In the genomic region with DNA sequence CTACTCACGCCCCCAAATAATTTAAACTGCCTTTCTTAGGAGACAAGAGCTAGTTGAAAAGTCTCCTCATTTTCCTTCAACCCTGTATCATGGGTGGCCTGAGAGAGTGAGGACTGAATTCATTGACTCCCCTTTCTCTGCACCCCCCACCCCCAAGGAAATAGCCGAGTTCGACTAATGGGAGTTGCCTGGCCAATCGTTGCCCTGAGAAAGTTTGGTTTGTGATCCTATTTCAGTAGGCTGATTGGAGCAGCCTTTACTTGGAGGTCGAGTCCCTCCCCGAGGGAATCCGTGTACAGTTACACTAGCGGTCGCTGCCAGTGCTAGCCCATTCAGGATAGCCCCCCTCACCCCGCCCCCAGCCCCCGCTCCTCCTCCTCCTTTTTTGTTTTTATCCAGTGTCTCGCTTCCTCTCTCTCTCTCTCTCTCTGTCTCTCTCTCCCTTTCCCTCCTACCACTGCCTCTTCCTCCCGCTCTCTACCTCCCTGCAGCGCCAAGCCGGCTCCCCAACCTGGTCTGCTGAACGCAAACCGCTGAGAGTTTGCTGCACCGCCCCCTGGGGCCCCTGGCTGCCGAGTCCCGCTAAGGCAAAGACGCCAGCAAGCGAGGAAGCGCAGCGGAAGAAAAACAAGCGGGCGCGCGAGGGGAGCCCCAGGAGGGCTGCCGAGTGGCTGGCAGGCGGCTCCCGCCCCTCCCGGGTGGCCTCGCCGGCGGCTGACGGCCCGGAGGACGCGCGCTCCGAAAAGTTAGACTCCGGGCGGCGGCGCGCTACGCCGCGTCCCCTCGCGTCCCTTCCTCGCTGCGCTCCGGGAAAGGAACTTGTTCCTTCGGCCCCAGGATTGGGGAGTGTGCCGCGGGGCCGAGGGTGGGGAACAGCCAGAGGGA, we compare ENCODE assay signal across 8 cellular contexts. TPM values are rescaled to one million over a fixed set of nuclear protein-coding genes. Genes with fewer than 3 reads are reported as not detected.
A peak's percentile ranks its signal among the peaks of the same experiment; 100 is the strongest.
DNase-seq lines count a peak whose midpoint lies in the region; ATAC-seq and TF ChIP-seq lines count a peak whose summit lies in the region.

A gene (plus strand): TSS at position 419 of the 885 bp plus-strand sequence. CDS start 524 bp downstream, outside the sequence.

- intact Hi-C loops in T-helper 1 cell treated with Interleukin-12 subunit alpha and Interleukin-12 subunit beta and Interleukin-4 antibody, amounts not matched to agents 30 ng/mL and 1 ng/mL, for 36 hours (cut with micrococcal nuclease): loop anchor here (1.0 to 2.0 kb wide), 8 partner anchors 23 to 367 kb away; a partner anchor contains a TSS
- intact Hi-C loops in spleen (cut with DNase I; ENCODE audit: low total_unique reads): no loop called here

- no peak; the same call in 1 of the 2 replicates for TF ChIP-seq CTCF in AG10803 (conservative IDR thresholded peaks at IDR 0.05; ENCODE audit: low read length)
- peak in 2 of 11 experiments; percentile 12 to 24 for TF ChIP-seq CTCF in spleen (IDR thresholded peaks at IDR 0.05 in 8 of 11, conservative IDR thresholded peaks at IDR 0.05 in 3 of 11)
- no peak for TF ChIP-seq CTCF in WERI-Rb-1 (IDR thresholded peaks at IDR 0.05; ENCODE audit: low read depth, low read length)

- DNase-seq in AG10803 (ENCODE audit: low read depth) (peak; percentile 83), amniotic stem cell (lab: John Stamatoyannopoulos, UW) (peak; percentile 60), spleen (peak; percentile 91), WERI-Rb-1 (no peak)

- no peak for TF ChIP-seq POLR2A in spleen (IDR thresholded peaks at IDR 0.05)

- no peaks in the 10 kb centered on the region for H3K36me3 ChIP-seq in HUES6 (ENCODE audit: control insufficient read depth, insufficient read depth, low read length)
- peaks cover 2% of the 10 kb centered on the region for H3K36me3 ChIP-seq in iPS-15b (ENCODE audit: control insufficient read depth, insufficient read depth, low read length)
- no peaks in the 10 kb centered on the region for H3K36me3 ChIP-seq in spleen
- no peaks in the 10 kb centered on the region for H3K36me3 ChIP-seq in WERI-Rb-1

- H3K9me3 ChIP-seq in HUES6 (ENCODE audit: control insufficient read depth, insufficient read depth, low read depth, low read length) (no peaks in the 10 kb centered on the region), iPS-15b (ENCODE audit: control insufficient read depth, insufficient read depth, low read length) (no peaks in the 10 kb centered on the region), spleen (no peaks in the 10 kb centered on the region), WERI-Rb-1 (ENCODE audit: severe bottlenecking) (no peaks in the 10 kb centered on the region)

- H3K27ac ChIP-seq in HUES6 (ENCODE audit: low read depth, low read length): no peak within 1 kb of the TSS; the same call in 1 of the 2 replicates
- peak within 1 kb of the TSS; percentile 63 to 91 (median 83) for H3K27ac ChIP-seq in spleen
- no peak within 1 kb of the TSS for H3K27ac ChIP-seq in WERI-Rb-1

- WGBS in spleen, 5 donors: 2 to 5% (median 3%) methylated on average over 22 to 58 of the region's 58 CpGs

- H3K9ac ChIP-seq in HUES6 (ENCODE audit: low read length): peak within 1 kb of the TSS; percentile 34
- H3K9ac ChIP-seq in iPS-15b (ENCODE audit: low read depth, low read length): no peak within 1 kb of the TSS

- H3K4me1 ChIP-seq in HUES6 (ENCODE audit: control insufficient read depth, insufficient read depth, low read length) (peaks cover 24% of the 10 kb centered on the region), iPS-15b (ENCODE audit: control insufficient read depth, insufficient read depth, low read length) (peaks cover 18% of the 10 kb centered on the region), spleen (peaks cover 6 to 44% (median 24%) of the 10 kb centered on the region in 6 donors)

- H3K27me3 ChIP-seq in HUES6 (ENCODE audit: control insufficient read depth, insufficient read depth, low read length) (peaks cover 50% of the 10 kb centered on the region), iPS-15b (ENCODE audit: control insufficient read depth, insufficient read depth, low read length) (peaks cover 56% of the 10 kb centered on the region), spleen (replicated peaks in 1 of 7) (peaks cover 0 to 42% (median 17%) of the 10 kb centered on the region in 7 donors), WERI-Rb-1 (ENCODE audit: insufficient read depth, low read depth, severe bottlenecking) (no peaks in the 10 kb centered on the region)

- H3K4me3 ChIP-seq in AG10803 (ENCODE audit: low read length) (peak within 1 kb of the TSS; percentile 92), HUES6 (ENCODE audit: low read depth, low read length) (peak within 1 kb of the TSS; percentile 83), iPS-15b (ENCODE audit: low read depth, low read length) (peak within 1 kb of the TSS; percentile 86), spleen (peak within 1 kb of the TSS; percentile 52 to 85 (median 62)), WERI-Rb-1 (ENCODE audit: low read depth, low read length) (no peak within 1 kb of the TSS)

- peak; percentile 73 for ATAC-seq in GM19438 (IDR thresholded peaks at IDR 0.05; ENCODE audit: low read depth, unreplicated experiment)

RNA-seq across cellular contexts. Expression of the gene that starts here (rescaled TPM):
- 132 and 137 TPM in 2 replicates for total RNA-seq in T-helper 1 cell treated with Interleukin-12 subunit alpha and Interleukin-12 subunit beta and Interleukin-4 antibody, amounts not matched to agents 30 ng/mL and 1 ng/mL, for 36 hours
- 10 to 100 TPM in 4 of 7 donors, 1 to 10 TPM in 3; 5.5 to 15.6 (median 11.1) TPM for total RNA-seq in spleen
- 1 to 10 TPM; 1.7 to 2.4 (median 1.7) TPM for polyA plus RNA-seq in spleen

Comparison
In these comparisons a context has a peak if more than half of its experiments do, and no peak if none do; other contexts are left out.
1. H3K27ac ChIP-seq: peak in spleen (8 of 8); none in HUES6 (single experiment) and WERI-Rb-1 (single experiment).